2 cellular contexts compared by ENCODE assay signal in the genomic region with DNA sequence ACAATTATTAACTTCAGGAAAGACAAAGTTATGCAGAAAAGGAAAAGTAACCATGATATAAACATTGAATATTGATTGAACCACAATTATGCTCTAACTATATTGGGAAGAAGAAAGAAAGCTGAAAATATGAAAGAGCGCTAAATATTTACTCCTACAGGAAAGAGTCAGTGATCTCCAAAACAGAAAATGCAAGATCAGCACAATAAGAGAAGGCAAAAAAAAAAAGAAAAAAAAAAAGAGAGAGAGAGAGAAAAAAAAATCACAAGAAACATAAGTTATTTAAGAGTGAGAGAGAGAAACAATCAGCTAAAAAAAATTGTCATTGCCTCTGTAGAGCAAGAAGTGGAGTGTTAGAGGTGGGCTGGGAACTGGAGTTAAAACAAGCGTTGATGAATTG.
TF ChIP-seq lines count a peak whose summit lies in the region.

No MANE protein-coding gene starts in this region.

TF ChIP-seq in A549, 52 proteins besides CTCF, POLR2A, EP300 and RAD21:
- peak; percentile 93 for TF ChIP-seq MAFK (IDR thresholded peaks at IDR 0.05; ENCODE audit: partially characterized antibody)
- TF ChIP-seq ZFP36 (IDR thresholded peaks at IDR 0.05; ENCODE audit: borderline replicate concordance, partially characterized antibody) = no peak

TF ChIP-seq in K562, 482 proteins besides CTCF, POLR2A, EP300 and RAD21:
- TF ChIP-seq MAFG (tag; conservative IDR thresholded peaks at IDR 0.05) (peak; percentile 94), RBM17 (IDR thresholded peaks at IDR 0.05; ENCODE audit: borderline replicate concordance, low read depth, low read length) (no peak), C11orf30 (IDR thresholded peaks at IDR 0.05; ENCODE audit: low read depth) (peak; percentile 91), ZNF316 (IDR thresholded peaks at IDR 0.05) (peak; percentile 98), MAFF (IDR thresholded peaks at IDR 0.05; ENCODE audit: low read length) (peak; percentile 90), MAFK (IDR thresholded peaks at IDR 0.05; ENCODE audit: low read length) (peak; percentile 91), NCOA6 (IDR thresholded peaks at IDR 0.05) (no peak)
